In the genomic region with DNA sequence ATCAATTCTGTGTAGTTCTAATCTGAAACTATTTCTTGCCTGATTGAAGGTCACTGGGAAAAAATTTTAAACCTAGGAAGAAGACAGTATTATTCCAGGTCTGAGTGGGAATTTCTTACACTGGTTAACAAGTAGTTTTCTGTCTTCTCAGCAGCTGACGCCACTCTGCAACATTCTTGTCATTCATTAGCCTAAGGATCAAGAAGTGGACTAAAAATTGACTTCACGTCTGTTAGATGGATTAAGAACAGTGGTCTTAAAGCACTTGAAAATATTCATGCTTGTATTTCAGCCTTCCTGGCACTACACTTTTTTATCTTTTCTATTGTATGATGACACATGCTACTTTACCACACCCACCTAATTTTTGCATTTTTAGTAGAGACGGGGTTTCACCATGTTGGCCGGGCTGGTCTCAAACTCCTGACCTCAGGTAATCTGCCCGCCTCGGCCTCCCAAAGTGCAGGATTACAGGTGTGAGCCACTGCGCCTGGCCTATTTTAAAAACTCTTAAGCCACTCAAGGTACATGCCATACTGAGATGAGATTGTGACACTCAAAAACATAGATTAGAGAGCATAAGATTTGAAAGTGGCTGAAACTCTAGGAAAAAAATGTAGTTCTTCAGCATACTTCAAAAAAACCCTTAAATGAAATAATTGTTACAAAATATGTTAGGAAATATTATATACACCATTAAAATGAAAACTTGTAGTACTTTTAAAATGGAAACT, we compare ENCODE assay signal across 12 cellular contexts. TPM values are rescaled to one million over a fixed set of nuclear protein-coding genes. Genes with fewer than 3 reads are reported as not detected.
DNase-seq lines count a peak whose midpoint lies in the region; ATAC-seq and TF ChIP-seq lines count a peak whose summit lies in the region.
"Had no signal": no experiment of that assay in that cellular context is flagged by ENCODE, and none has a peak within 500 bp of the region (broad histone marks: within the 10 kb centered on the region; RNA-seq: fewer than 3 reads in every experiment).

No MANE protein-coding gene starts in this region.

- WGBS in body of pancreas, 2 donors = 51 to 56% methylated on average over 7 of the region's 7 CpGs

- no peaks in the 10 kb centered on the region for H3K27me3 Mint-ChIP-seq in activated CD4-positive, alpha-beta memory T cell treated with anti-CD3 and anti-CD28 coated beads for 36 hours
- H3K27me3 Mint-ChIP-seq in type B pancreatic cell = no peaks in the 10 kb centered on the region

- TF ChIP-seq POLR2A in body of pancreas (IDR thresholded peaks at IDR 0.05) = no peak

- no peaks in the 10 kb centered on the region for H3K36me3 ChIP-seq in body of pancreas (replicated peaks in 1 of 2; ENCODE audit: insufficient read depth in 1 of 2, low read depth in 2 of 2)
- H3K36me3 ChIP-seq: vagina had no signal

- H3K4me1 ChIP-seq in body of pancreas = peaks cover 98% of the 10 kb centered on the region

- peak overlapping the region; percentile 6 to 75 for H3K27ac Mint-ChIP-seq in activated naive CD4-positive, alpha-beta T cell treated with anti-CD3 and anti-CD28 coated beads, Interleukin-2, amount 50 U/mL, for 72 hours
- H3K27ac Mint-ChIP-seq in activated CD4-positive, alpha-beta memory T cell treated with anti-CD3 and anti-CD28 coated beads for 36 hours = peak overlapping the region; percentile 84
- H3K27ac Mint-ChIP-seq in type B pancreatic cell = peak overlapping the region; percentile 87

- TF ChIP-seq CTCF in type B pancreatic cell (conservative IDR thresholded peaks at IDR 0.05) (no peak), body of pancreas (IDR thresholded peaks at IDR 0.05) (no peak)

- no peaks in the 10 kb centered on the region for H3K36me3 Mint-ChIP-seq in activated naive CD4-positive, alpha-beta T cell treated with anti-CD3 and anti-CD28 coated beads, Interleukin-2, amount 50 U/mL, for 72 hours
- peaks cover 16% of the 10 kb centered on the region for H3K36me3 Mint-ChIP-seq in activated CD4-positive, alpha-beta memory T cell treated with anti-CD3 and anti-CD28 coated beads for 36 hours
- no peaks in the 10 kb centered on the region for H3K36me3 Mint-ChIP-seq in type B pancreatic cell

- H3K27me3 ChIP-seq in body of pancreas = no peaks in the 10 kb centered on the region
- H3K27me3 ChIP-seq: vagina had no signal

- ATAC-seq in activated naive CD4-positive, alpha-beta T cell treated with anti-CD3 and anti-CD28 coated beads, Interleukin-2, amount 50 U/mL, for 72 hours = no peak
- ATAC-seq in body of pancreas (no peak), HG03196 (IDR thresholded peaks at IDR 0.05; ENCODE audit: unreplicated experiment) (no peak)
- ATAC-seq in activated CD4-positive, CD25-positive, alpha-beta regulatory T cell treated with anti-CD3 and anti-CD28 coated beads, Interleukin-2, amount 50 U/mL, for 24 hours = no peak
- ATAC-seq: Panc1 had no signal

- H3K27ac ChIP-seq in body of pancreas = peak overlapping the region in 1 of 4 donors; percentile 9
- H3K27ac ChIP-seq: vagina had no signal

- H3K4me3 Mint-ChIP-seq in activated CD4-positive, alpha-beta memory T cell treated with anti-CD3 and anti-CD28 coated beads for 36 hours = peak overlapping the region; percentile 36
- H3K4me3 Mint-ChIP-seq in type B pancreatic cell = peak overlapping the region; percentile 76

- no peak overlapping the region for H3K4me3 ChIP-seq in body of pancreas
- H3K4me3 ChIP-seq: vagina had no signal

- peaks cover 91% of the 10 kb centered on the region for H3K4me1 Mint-ChIP-seq in activated CD4-positive, alpha-beta memory T cell treated with anti-CD3 and anti-CD28 coated beads for 36 hours (ENCODE audit: low read depth)
- H3K4me1 Mint-ChIP-seq in type B pancreatic cell (ENCODE audit: unreplicated experiment) = peaks cover 62% of the 10 kb centered on the region

- CTCF ChIA-PET in activated CD4-positive, alpha-beta memory T cell treated with anti-CD3 and anti-CD28 coated beads for 36 hours (lab: Charles Lee) = no interaction called here

- H3K9me3 Mint-ChIP-seq in activated naive CD4-positive, alpha-beta T cell treated with anti-CD3 and anti-CD28 coated beads, Interleukin-2, amount 50 U/mL, for 72 hours = no peaks in the 10 kb centered on the region
- H3K9me3 Mint-ChIP-seq in activated CD4-positive, alpha-beta memory T cell treated with anti-CD3 and anti-CD28 coated beads for 36 hours = no peaks in the 10 kb centered on the region
- H3K9me3 Mint-ChIP-seq in type B pancreatic cell = no peaks in the 10 kb centered on the region

- no peaks in the 10 kb centered on the region for H3K9me3 ChIP-seq in body of pancreas
- H3K9me3 ChIP-seq: vagina had no signal

- POLR2A ChIA-PET in activated CD4-positive, alpha-beta memory T cell treated with anti-CD3 and anti-CD28 coated beads for 36 hours (lab: Charles Lee) = interaction anchor here (9.6 kb wide), 1 partner anchor 6 kb away, joined by 88 read pairs; the partner anchor contains the start of gene MATR3

- intact Hi-C loops in activated CD4-positive, alpha-beta memory T cell treated with anti-CD3 and anti-CD28 coated beads for 36 hours (cut with micrococcal nuclease) = no loop called here
- intact Hi-C loops in body of pancreas (cut with DNase I) = no loop called here

- DNase-seq in activated naive CD4-positive, alpha-beta T cell treated with anti-CD3 and anti-CD28 coated beads, Interleukin-2, amount 50 U/mL, for 72 hours (ENCODE audit: low spot score in 2 of 2) = no peak
- DNase-seq in activated naive CD4-positive, alpha-beta T cell (lab: John Stamatoyannopoulos, UW) = no peak
- no peak for DNase-seq in activated CD4-positive, alpha-beta memory T cell treated with anti-CD3 and anti-CD28 coated beads for 36 hours
- DNase-seq in kidney tubule cell (ENCODE audit: low spot score) = peak; percentile 45
- no peak for DNase-seq in type B pancreatic cell (ENCODE audit: extremely low spot score, unreplicated experiment)
- no peak for DNase-seq in body of pancreas
- DNase-seq: GDM1; stimulated activated CD4-positive, alpha-beta T cell treated with anti-CD3 and anti-CD28 coated beads, Interleukin-15, amount 100 ng/mL, for 24 hours had no signal

RNA-seq across cellular contexts. Expression of gene MATR3, which starts 8.4 kb away (rescaled TPM):
- 100 to 1,000 TPM; 160 to 182 TPM for total RNA-seq in activated naive CD4-positive, alpha-beta T cell treated with anti-CD3 and anti-CD28 coated beads, Interleukin-2, amount 50 U/mL, for 72 hours
- 100 to 1,000 TPM; 163 to 179 TPM for total RNA-seq in activated CD4-positive, alpha-beta memory T cell treated with anti-CD3 and anti-CD28 coated beads for 36 hours
- 185 and 276 TPM in 2 replicates for total RNA-seq in type B pancreatic cell (ENCODE audit: low replicate concordance)
- 100 to 1,000 TPM in 1 of 2 donors, 10 to 100 TPM in 1; 99.2 to 160 TPM for total RNA-seq in body of pancreas

RNA-seq across cellular contexts. Expression of gene PAIP2, which starts 39.7 kb away (rescaled TPM):
- 100 to 1,000 TPM in 1 of 2 donors, 10 to 100 TPM in 1; 85.7 to 111 TPM for total RNA-seq in activated naive CD4-positive, alpha-beta T cell treated with anti-CD3 and anti-CD28 coated beads, Interleukin-2, amount 50 U/mL, for 72 hours
- total RNA-seq in activated CD4-positive, alpha-beta memory T cell treated with anti-CD3 and anti-CD28 coated beads for 36 hours = 100 to 1,000 TPM; 104 to 110 TPM
- total RNA-seq in type B pancreatic cell (ENCODE audit: low replicate concordance) = 51.7 and 87.7 TPM in 2 replicates
- total RNA-seq in body of pancreas = 10 to 100 TPM; 29.0 to 54.2 TPM
